11 cellular contexts compared by ENCODE assay signal in the genomic region with DNA sequence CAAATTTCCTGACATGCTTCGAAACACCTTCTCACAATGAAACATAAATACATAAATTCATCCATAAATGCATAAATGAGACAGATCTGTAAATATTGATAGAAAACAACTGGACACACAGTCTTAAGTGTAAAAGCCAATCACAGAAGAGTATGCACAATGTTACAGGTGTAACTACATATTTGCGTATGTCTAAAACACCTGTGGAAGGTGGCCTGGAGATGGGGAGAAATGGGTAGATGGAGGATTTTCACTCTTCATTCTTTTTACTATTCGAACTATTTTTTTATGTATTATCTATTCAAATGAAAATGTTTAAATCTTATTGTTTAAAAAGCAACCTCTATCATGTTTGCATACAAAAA. TPM values are rescaled to one million over a fixed set of nuclear protein-coding genes. Genes with fewer than 3 reads are reported as not detected.
DNase-seq lines count a peak whose midpoint lies in the region; TF ChIP-seq lines count a peak whose summit lies in the region.
"Had no signal": no experiment of that assay in that cellular context is flagged by ENCODE, and none has a peak within 500 bp of the region (broad histone marks: within the 10 kb centered on the region; RNA-seq: fewer than 3 reads in every experiment).

No MANE protein-coding gene starts in this region.

- H3K4me3 Mint-ChIP-seq in Calu3 (ENCODE audit: low read depth, unreplicated experiment) = peak overlapping the region; percentile 90
- H3K4me3 Mint-ChIP-seq in neural progenitor cell = peak overlapping the region; percentile 95

- H3F3A ChIP-seq in OCI-LY1 (ENCODE audit: insufficient read depth, low read length) = peaks cover 12% of the 10 kb centered on the region
- peaks cover 26% of the 10 kb centered on the region for H3F3A ChIP-seq in neural progenitor cell (ENCODE audit: low read depth)

- H3K36me3 Mint-ChIP-seq in Calu3 (ENCODE audit: insufficient read depth, unreplicated experiment) (peaks cover 22% of the 10 kb centered on the region), neural progenitor cell (peaks cover under 1% of the 10 kb centered on the region)

- POLR2A ChIA-PET in RWPE1 (lab: Yijun Ruan, JAX; ENCODE audit: low non-redundant PET) = no interaction called here

- H3K4me1 ChIP-seq in OCI-LY1 (ENCODE audit: insufficient read depth, low read length, severe bottlenecking) (peaks cover 18% of the 10 kb centered on the region), neural progenitor cell (peaks cover 9% of the 10 kb centered on the region)

- no peak for DNase-seq in Calu3
- DNase-seq in dorsolateral prefrontal cortex = no peak
- DNase-seq in neural progenitor cell (ENCODE audit: low spot score) = no peak
- DNase-seq in NCI-H1092 treated with DMSO at 0.1 percent for 48 hours (lab: John Stamatoyannopoulos, UW) = no peak
- DNase-seq in stimulated activated naive CD4-positive, alpha-beta T cell treated with Interleukin-2 at 50 U/mL for 16 hours (lab: John Stamatoyannopoulos, UW) = no peak
- DNase-seq in RWPE1 (ENCODE audit: low spot score) = no peak
- DNase-seq in hippocampal formation (lab: John Stamatoyannopoulos, UW) = no peak
- DNase-seq: amniotic stem cell, EL, NCI-H748 treated with DMSO at 0.1 percent for 48 hours had no signal

- H3K27ac Mint-ChIP-seq in Calu3 (ENCODE audit: unreplicated experiment) (peak overlapping the region; percentile 99), neural progenitor cell (no peak overlapping the region)

- H3K27ac ChIP-seq in OCI-LY1 (ENCODE audit: low read depth, low read length, poor library complexity, severe bottlenecking) = no peak overlapping the region
- peak overlapping the region in 15 of 59 donors; percentile 28 to 88 (median 51) for H3K27ac ChIP-seq in dorsolateral prefrontal cortex
- H3K27ac ChIP-seq in neural progenitor cell = no peak overlapping the region
- no peak overlapping the region for H3K27ac ChIP-seq in RWPE1

- H3K27me3 Mint-ChIP-seq in Calu3 (ENCODE audit: unreplicated experiment) (peaks cover 27% of the 10 kb centered on the region), neural progenitor cell (ENCODE audit: insufficient read depth, low read depth) (peaks cover 6% of the 10 kb centered on the region)

- H3K4me1 Mint-ChIP-seq in Calu3 (ENCODE audit: low read depth, unreplicated experiment) (peaks cover 7% of the 10 kb centered on the region), neural progenitor cell (peaks cover 16% of the 10 kb centered on the region)

- BruUV-seq in Calu3 (replicated peaks; lab: Mats Ljungman, UMichigan) = no TSS peak

- H3K9me2 ChIP-seq in OCI-LY1 (ENCODE audit: low read depth, low read length) = no peaks in the 10 kb centered on the region

- H3K9me3 Mint-ChIP-seq in Calu3 (ENCODE audit: low read depth, unreplicated experiment) = no peaks in the 10 kb centered on the region
- peaks cover under 1% of the 10 kb centered on the region for H3K9me3 Mint-ChIP-seq in neural progenitor cell

- H4K20me1 ChIP-seq in OCI-LY1 (ENCODE audit: insufficient read depth, low read length) = no peaks in the 10 kb centered on the region
- H4K20me1 ChIP-seq in neural progenitor cell (ENCODE audit: low read depth) = no peaks in the 10 kb centered on the region

- H3K4me3 ChIP-seq in OCI-LY1 (ENCODE audit: low read depth, low read length, poor library complexity, severe bottlenecking) (no peak overlapping the region), dorsolateral prefrontal cortex (peak overlapping the region in 53 of 59 donors; percentile 19 to 82 (median 71)), neural progenitor cell (peak overlapping the region; percentile 64)

- no peaks in the 10 kb centered on the region for H3K36me3 ChIP-seq in OCI-LY1 (ENCODE audit: insufficient read depth, low read length)
- H3K36me3 ChIP-seq in neural progenitor cell = no peaks in the 10 kb centered on the region

- intact Hi-C loops in Calu3 (cut with micrococcal nuclease; ENCODE audit: unreplicated experiment) = no loop called here
- intact Hi-C loops in dorsolateral prefrontal cortex (cut with DNase I) = no loop called here

- TF ChIP-seq CTCF in Calu3 (IDR thresholded peaks at IDR 0.05; ENCODE audit: unreplicated experiment) (no peak), OCI-LY1 (IDR thresholded peaks at IDR 0.05; ENCODE audit: low read length) (no peak), dorsolateral prefrontal cortex (IDR thresholded peaks at IDR 0.05 in 54 of 56, conservative IDR thresholded peaks at IDR 0.05 in 2 of 56; ENCODE audit: low read depth in 1 of 56, partially characterized antibody in 56 of 56) (no peak), neural progenitor cell (IDR thresholded peaks at IDR 0.05) (no peak), RWPE1 (conservative IDR thresholded peaks at IDR 0.05; ENCODE audit: low read depth) (no peak)

- peak overlapping the region; percentile 69; the same call in 1 of the 2 replicates for H3K4me2 ChIP-seq in OCI-LY1 (ENCODE audit: low read length)
- peak overlapping the region; percentile 94 for H3K4me2 ChIP-seq in neural progenitor cell

- CTCF ChIA-PET in Calu3 (lab: Charles Lee) = interaction anchor here (1.8 kb wide), 1 partner anchor 39 kb away, joined by 10 read pairs; no protein-coding TSS in a partner anchor
- CTCF ChIA-PET in RWPE1 (lab: Yijun Ruan, JAX) = interaction anchor here (0.7 kb wide), 1 partner anchor 318 kb away, joined by 3 read pairs; no protein-coding TSS in a partner anchor

- H3K79me2 ChIP-seq in OCI-LY1 (ENCODE audit: insufficient read depth, low read length) = no peaks in the 10 kb centered on the region
- no peaks in the 10 kb centered on the region for H3K79me2 ChIP-seq in neural progenitor cell (ENCODE audit: low read depth)

- H2AFZ ChIP-seq in OCI-LY1 (ENCODE audit: low read length) (no peak overlapping the region), neural progenitor cell (replicated peaks) (no peak overlapping the region)

- H3K9ac ChIP-seq in OCI-LY1 (ENCODE audit: low read length) (no peak overlapping the region), neural progenitor cell (no peak overlapping the region)

- H3K27me3 ChIP-seq in OCI-LY1 (ENCODE audit: insufficient read depth, low read length) (no peaks in the 10 kb centered on the region), dorsolateral prefrontal cortex (no peaks in the 10 kb centered on the region), neural progenitor cell (peaks cover 17% of the 10 kb centered on the region)

- H3K9me3 ChIP-seq in OCI-LY1 (ENCODE audit: low read length) = no peaks in the 10 kb centered on the region
- H3K9me3 ChIP-seq in neural progenitor cell (ENCODE audit: low read depth) = no peaks in the 10 kb centered on the region

RNA-seq across cellular contexts. Expression of gene IQUB, which starts 0.9 kb away (rescaled TPM):
- total RNA-seq in Calu3 (2022) = 0.21 and 0.42 TPM in 2 replicates
- 1 to 10 TPM; 2.3 to 9.4 (median 5.3) TPM for total RNA-seq in dorsolateral prefrontal cortex
- total RNA-seq in neural progenitor cell (ENCODE audit: low replicate concordance) = 0.58 and 0.84 TPM in 2 replicates

RNA-seq across cellular contexts. Expression of gene NDUFA5, which starts 24.1 kb away (rescaled TPM):
- 69.8 and 75.1 TPM in 2 replicates for total RNA-seq in Calu3 (2022)
- 100 to 1,000 TPM in 114 of 120 experiments, 10 to 100 TPM in 6; 77.3 to 258 (median 186) TPM for total RNA-seq in dorsolateral prefrontal cortex
- total RNA-seq in neural progenitor cell (ENCODE audit: low replicate concordance) = 62.8 and 118 TPM in 2 replicates
